In genomic region chr19:9724157-9724556, GRCh38 we compare ENCODE assay signal across 34 cellular contexts. TPM values are rescaled to one million over a fixed set of nuclear protein-coding genes. Genes with fewer than 3 reads are reported as not detected.
DNase-seq lines count a peak whose midpoint lies in the region; ATAC-seq, FAIRE-seq and TF ChIP-seq lines count a peak whose summit lies in the region.
"Had no signal": no experiment of that assay in that cellular context is flagged by ENCODE, and none has a peak within 500 bp of the region (broad histone marks: within the 10 kb centered on the region; RNA-seq: fewer than 3 reads in every experiment).

No MANE protein-coding gene starts in this region.

- H3K36me3 Mint-ChIP-seq in endodermal cell (ENCODE audit: low read depth): no peaks in the 10 kb centered on the region
- H3K36me3 Mint-ChIP-seq: CD14-positive monocyte; CD4-positive, CD25-positive, alpha-beta regulatory T cell had no signal

- H3K4me3 ChIP-seq in HEK293 (ENCODE audit: low read depth, low read length) (no peak overlapping the region), K562 (no peak overlapping the region), endodermal cell (ENCODE audit: low read length) (peak overlapping the region; percentile 29), spleen (no peak overlapping the region)
- H3K4me3 ChIP-seq: A549; BLaER1; BLaER1 treated with 17β-estradiol and CSF1 and Interleukin-3, amounts not matched to agents 10 nM and 100 nM had no signal

- H3K9me3 ChIP-seq in HEK293 (ENCODE audit: control insufficient read depth, insufficient read depth, low read depth, low read length): no peaks in the 10 kb centered on the region
- H3K9me3 ChIP-seq in K562 (replicated peaks; ENCODE audit: control insufficient read depth, insufficient read depth, low read depth, low read length): no peaks in the 10 kb centered on the region
- H3K9me3 ChIP-seq in endodermal cell (ENCODE audit: control insufficient read depth, low read length): peaks cover 10% of the 10 kb centered on the region
- H3K9me3 ChIP-seq in spleen: peaks cover 0 to 37% (median 25%) of the 10 kb centered on the region in 8 donors
- H3K9me3 ChIP-seq: A549, BE2C had no signal

- H3K4me3 Mint-ChIP-seq in endodermal cell: no peak overlapping the region
- H3K4me3 Mint-ChIP-seq: B cell; CD14-positive monocyte; CD4-positive, alpha-beta memory T cell; CD4-positive, alpha-beta T cell; CD4-positive, CD25-positive, alpha-beta regulatory T cell; CD8-positive, alpha-beta memory T cell; CD8-positive, alpha-beta T cell had no signal

- H3K27ac ChIP-seq in HEK293 (ENCODE audit: extremely low read depth, low read depth, low read length): no peak overlapping the region
- no peak overlapping the region for H3K27ac ChIP-seq in K562 (ENCODE audit: extremely low read depth, low read depth, low read length)
- no peak overlapping the region for H3K27ac ChIP-seq in endodermal cell (ENCODE audit: low read depth, low read length)
- no peak overlapping the region for H3K27ac ChIP-seq in spleen
- H3K27ac ChIP-seq: 22Rv1; A549; BLaER1; BLaER1 treated with 17β-estradiol and CSF1 and Interleukin-3, amounts not matched to agents 10 nM and 100 nM; C4-2B had no signal

- no peaks in the 10 kb centered on the region for H3K4me1 Mint-ChIP-seq in endodermal cell

- H3K27me3 ChIP-seq in K562 (ENCODE audit: control insufficient read depth in 2 of 2, insufficient read depth in 2 of 2, low read length in 2 of 2): no peaks in the 10 kb centered on the region
- no peaks in the 10 kb centered on the region for H3K27me3 ChIP-seq in endodermal cell (ENCODE audit: control insufficient read depth, insufficient read depth, low read length, poor library complexity, severe bottlenecking)
- H3K27me3 ChIP-seq in spleen (replicated peaks in 1 of 7): no peaks in the 10 kb centered on the region
- H3K27me3 ChIP-seq: BE2C; BLaER1; BLaER1 treated with 17β-estradiol and CSF1 and Interleukin-3, amounts not matched to agents 10 nM and 100 nM had no signal

- no peak overlapping the region for H2AFZ ChIP-seq in K562 (ENCODE audit: low read depth, low read length)

- intact Hi-C loops in K562 (cut with micrococcal nuclease): no loop called here
- intact Hi-C loops in spleen (cut with DNase I; ENCODE audit: low total_unique reads): no loop called here

- no peak for TF ChIP-seq EP300 in K562 (IDR thresholded peaks at IDR 0.05; ENCODE audit: low read length)

- H3K4me2 ChIP-seq in K562 (ENCODE audit: insufficient read depth, low read length): no peak overlapping the region
- H3K4me2 ChIP-seq: A549; BLaER1; BLaER1 treated with 17β-estradiol and CSF1 and Interleukin-3, amounts not matched to agents 10 nM and 100 nM had no signal

- no TSS peak for BruUV-seq in K562 (replicated peaks; lab: Mats Ljungman, UMichigan)

- H3K4me1 ChIP-seq in HEK293 (ENCODE audit: control insufficient read depth, insufficient read depth, low read length) (no peaks in the 10 kb centered on the region), K562 (replicated peaks in 1 of 2; ENCODE audit: control insufficient read depth in 2 of 2, insufficient read depth in 2 of 2, low read length in 2 of 2) (peaks cover 0 to 14% of the 10 kb centered on the region in 2 experiments; a peak in 3 of 5 replicates), endodermal cell (ENCODE audit: control insufficient read depth, insufficient read depth, low read length) (no peaks in the 10 kb centered on the region), spleen (peaks cover 0 to 20% (median 3%) of the 10 kb centered on the region in 6 donors)
- H3K4me1 ChIP-seq: A549, Caco-2 had no signal

- FAIRE-seq in K562 (lab: Jason Lieb, UNC): no peak
- FAIRE-seq: A204.1, A549 had no signal

- H3K27ac Mint-ChIP-seq in endodermal cell: no peak overlapping the region
- H3K27ac Mint-ChIP-seq: B cell; CD4-positive, alpha-beta memory T cell; CD4-positive, alpha-beta T cell; CD4-positive, CD25-positive, alpha-beta regulatory T cell; CD8-positive, alpha-beta memory T cell; CD8-positive, alpha-beta T cell had no signal

- no peaks in the 10 kb centered on the region for H4K20me1 ChIP-seq in K562 (replicated peaks; ENCODE audit: control insufficient read depth, insufficient read depth, low read length)
- H4K20me1 ChIP-seq: BLaER1; BLaER1 treated with 17β-estradiol and CSF1 and Interleukin-3, amounts not matched to agents 10 nM and 100 nM had no signal

- no peaks in the 10 kb centered on the region for H3K27me3 Mint-ChIP-seq in endodermal cell (ENCODE audit: insufficient read depth)
- H3K27me3 Mint-ChIP-seq: CD4-positive, alpha-beta T cell had no signal

- H3K9me3 Mint-ChIP-seq in endodermal cell: peaks cover 87% of the 10 kb centered on the region

- DNase-seq in K562 (ENCODE audit: extremely low read depth in 1 of 4, low spot score in 3 of 4) (no peak), endodermal cell (no peak), spleen (no peak), omental fat pad (ENCODE audit: low spot score) (no peak)
- DNase-seq in activated naive CD4-positive, alpha-beta T cell treated with anti-CD3 and anti-CD28 coated beads, Interleukin-2, amount 50 U/mL, for 16 hours: no peak
- DNase-seq: 8988T; ACHN; AML-193; BE2C; C1 segment of cervical spinal cord; Caco-2; Calu3; CD4-positive, alpha-beta memory T cell; CD4-positive, alpha-beta T cell; CD4-positive, CD25-positive, alpha-beta regulatory T cell; CD8-positive, alpha-beta memory T cell; CD8-positive, alpha-beta T cell; COR-L47; DMS 273 treated with DMSO at 0.1 percent for 48 hours; DMS153; DMS53; DMS79; DMS79 treated with DMSO at 0.1 percent for 48 hours; DND-41; EL had no signal

- no peaks in the 10 kb centered on the region for H3K36me3 ChIP-seq in HEK293 (ENCODE audit: control insufficient read depth in 2 of 2, insufficient read depth in 1 of 2, low read length in 2 of 2)
- H3K36me3 ChIP-seq in K562 (ENCODE audit: control insufficient read depth, insufficient read depth, low read length): no peaks in the 10 kb centered on the region
- no peaks in the 10 kb centered on the region for H3K36me3 ChIP-seq in endodermal cell (ENCODE audit: control insufficient read depth, insufficient read depth, low read length)
- no peaks in the 10 kb centered on the region for H3K36me3 ChIP-seq in spleen
- H3K36me3 ChIP-seq: BE2C; BLaER1; BLaER1 treated with 17β-estradiol and CSF1 and Interleukin-3, amounts not matched to agents 10 nM and 100 nM had no signal

- TF ChIP-seq POLR2A in K562 (conservative IDR thresholded peaks at IDR 0.05): no peak
- TF ChIP-seq POLR2A in spleen (IDR thresholded peaks at IDR 0.05): no peak

- no peak for TF ChIP-seq RAD21 in K562 (CRISPR knock-in tag; conservative IDR thresholded peaks at IDR 0.05 in 1 of 2, IDR thresholded peaks at IDR 0.05 in 1 of 2)

- WGBS in K562 (ENCODE audit: insufficient coverage, low coverage, missing lambda C conversion rate): 9% methylated on average over 4 of the region's 4 CpGs
- WGBS in endodermal cell (ENCODE audit: insufficient coverage in 1 of 2, insufficient read length in 1 of 2), 2 experiments: 100% methylated on average over 1 of the region's 4 CpGs; no CpG with 5 or more reads in 1 of the 2 experiments
- WGBS in spleen, 5 donors: 93 to 96% (median 95%) methylated on average over 4 of the region's 4 CpGs

- no peaks in the 10 kb centered on the region for H3K9me1 ChIP-seq in K562 (ENCODE audit: control insufficient read depth, insufficient read depth, low read length)

- no peak for TF ChIP-seq CTCF in HEK293 (tag by site-specific recombination; IDR thresholded peaks at IDR 0.05)
- no peak for TF ChIP-seq CTCF in K562 (IDR thresholded peaks at IDR 0.05 in 2 of 3, conservative IDR thresholded peaks at IDR 0.05 in 1 of 3; ENCODE audit: insufficient read depth in 2 of 3, low read depth in 1 of 3, low read length in 3 of 3)
- no peak for TF ChIP-seq CTCF in endodermal cell (conservative IDR thresholded peaks at IDR 0.05)
- TF ChIP-seq CTCF in spleen (IDR thresholded peaks at IDR 0.05 in 8 of 11, conservative IDR thresholded peaks at IDR 0.05 in 3 of 11): no peak
- no peak for TF ChIP-seq CTCF in omental fat pad (IDR thresholded peaks at IDR 0.05)

- in situ Hi-C loops in K562 (cut with MboI): no loop called here

- H3K9ac ChIP-seq in K562 (ENCODE audit: insufficient read depth in 1 of 2, low read depth in 2 of 2, low read length in 2 of 2) (no peak overlapping the region), endodermal cell (ENCODE audit: extremely low read depth, low read length, poor library complexity, severe bottlenecking) (no peak overlapping the region)
- H3K9ac ChIP-seq: BLaER1; BLaER1 treated with 17β-estradiol and CSF1 and Interleukin-3, amounts not matched to agents 10 nM and 100 nM had no signal

- ATAC-seq in K562: no peak
- ATAC-seq in omental fat pad (ENCODE audit: low FRiP score): no peak
- ATAC-seq: A549; CD8-positive, alpha-beta T cell had no signal

- CTCF ChIA-PET in HEK293 (lab: Yijun Ruan, JAX): interaction anchor here (0.6 kb wide), 1 partner anchor 170 kb away, joined by 3 read pairs; no protein-coding TSS in a partner anchor
- CTCF ChIA-PET in K562 (lab: Yijun Ruan, JAX; ENCODE audit: low intra/inter-chr PET ratio): no interaction called here

- H3K79me2 ChIP-seq in K562 (ENCODE audit: control insufficient read depth, insufficient read depth, low read length): no peaks in the 10 kb centered on the region

- POLR2A ChIA-PET in HEK293 (lab: Yijun Ruan, JAX): no interaction called here
- POLR2A ChIA-PET in K562 (lab: Yijun Ruan, JAX): interaction anchor here (1.6 kb wide), 1 partner anchor 15 kb away, joined by 4 read pairs; no protein-coding TSS in a partner anchor

RNA-seq across cellular contexts. Expression of gene ZNF846, which starts 44.4 kb away (rescaled TPM):
- total RNA-seq in K562 (2011; cell fraction: chromatin; rRNA removed; ENCODE audit: low replicate concordance): 16.6 and 37.0 TPM in 2 replicates
- 12.7 and 14.3 TPM in 2 replicates for total RNA-seq in K562 (2011; cell fraction: nucleolus; rRNA removed)
- total RNA-seq in K562 (2011; cell fraction: nucleoplasm; rRNA removed): 18.8 and 24.1 TPM in 2 replicates
- total RNA-seq in K562 (2014; rRNA removed) (4.5 and 5.2 TPM in 2 replicates), K562 (2014; rRNA removed; fragmentation: Illumina TruSeq; extraction: Trizol) (8.5 and 8.6 TPM in 2 replicates), K562 (2015; rRNA removed; fragmentation: Illumina TruSeq; extraction: Trizol) (6.8 and 8.7 TPM in 2 replicates), K562 (2021) (5.1 and 7.8 TPM in 2 replicates), endodermal cell (10 to 100 TPM; 12.3 to 23.6 TPM), spleen (10 to 100 TPM in 6 of 7 donors, 1 to 10 TPM in 1; 7.8 to 24.0 (median 17.0) TPM), omental fat pad (10 to 100 TPM in 2 of 4 donors, 1 to 10 TPM in 2; 6.5 to 21.4 (median 11.0) TPM)
- polyA plus RNA-seq in K562 (2011; rRNA removed) (6.0 and 8.5 TPM in 2 replicates), K562 (2014; fragmentation: Illumina TruSeq; extraction: Trizol) (6.2 and 6.8 TPM in 2 replicates), K562 (2014; fragmentation: Nextera tagmentation; extraction: Ambion mirVana) (1 to 10 TPM; 4.1 to 4.5 TPM), K562 (2014; rRNA removed) (8.6 and 11.1 TPM in 2 replicates), spleen (1 to 10 TPM; 4.8 to 5.9 (median 5.5) TPM)
- polyA plus RNA-seq in K562 (2011; cell fraction: cytosol; rRNA removed): 3.3 and 4.8 TPM in 2 replicates
- 8.7 and 13.1 TPM in 2 replicates for polyA plus RNA-seq in K562 (2011; cell fraction: nucleus; rRNA removed)
- 7.9 and 10.4 TPM in 2 replicates for polyA plus RNA-seq in K562 (2012)
- polyA minus RNA-seq in K562 (2011; rRNA and poly(A)+ RNA removed): 9.9 and 11.9 TPM in 2 replicates
- polyA minus RNA-seq in K562 (2011; cell fraction: cytosol; rRNA and poly(A)+ RNA removed): 2.0 and 4.5 TPM in 2 replicates
- polyA minus RNA-seq in K562 (2011; cell fraction: nucleus; rRNA and poly(A)+ RNA removed): 9.2 and 10.4 TPM in 2 replicates
- polyA plus RNA-seq in endodermal cell (2013, experiment 1 of 2): 11.4 TPM
- 13.0 TPM for polyA plus RNA-seq in endodermal cell (2013, experiment 2 of 2)

RNA-seq across cellular contexts. Expression of gene ZNF562, which starts 49.3 kb away (rescaled TPM):
- total RNA-seq in K562 (2011; cell fraction: chromatin; rRNA removed; ENCODE audit: low replicate concordance): 55.9 and 96.8 TPM in 2 replicates
- total RNA-seq in K562 (2011; cell fraction: nucleolus; rRNA removed): 46.9 and 49.9 TPM in 2 replicates
- total RNA-seq in K562 (2011; cell fraction: nucleoplasm; rRNA removed): 65.7 and 90.8 TPM in 2 replicates
- total RNA-seq in K562 (2014; rRNA removed): 20.8 and 24.0 TPM in 2 replicates
- 46.9 and 51.0 TPM in 2 replicates for total RNA-seq in K562 (2014; rRNA removed; fragmentation: Illumina TruSeq; extraction: Trizol)
- 36.1 and 39.7 TPM in 2 replicates for total RNA-seq in K562 (2015; rRNA removed; fragmentation: Illumina TruSeq; extraction: Trizol)
- total RNA-seq in K562 (2021): 31.5 and 34.3 TPM in 2 replicates
- polyA plus RNA-seq in K562 (2011; rRNA removed): 32.8 and 33.9 TPM in 2 replicates
- polyA plus RNA-seq in K562 (2011; cell fraction: cytosol; rRNA removed): 8.8 and 16.8 TPM in 2 replicates
- polyA plus RNA-seq in K562 (2011; cell fraction: nucleus; rRNA removed): 20.2 and 23.6 TPM in 2 replicates
- 8.5 and 11.4 TPM in 2 replicates for polyA plus RNA-seq in K562 (2012)
- 17.9 and 18.4 TPM in 2 replicates for polyA plus RNA-seq in K562 (2014; fragmentation: Illumina TruSeq; extraction: Trizol)
- 10 to 100 TPM; 11.8 to 15.1 TPM for polyA plus RNA-seq in K562 (2014; fragmentation: Nextera tagmentation; extraction: Ambion mirVana)
- 13.1 and 17.1 TPM in 2 replicates for polyA plus RNA-seq in K562 (2014; rRNA removed)
- 120 and 125 TPM in 2 replicates for polyA minus RNA-seq in K562 (2011; rRNA and poly(A)+ RNA removed)
- 30.3 and 53.3 TPM in 2 replicates for polyA minus RNA-seq in K562 (2011; cell fraction: cytosol; rRNA and poly(A)+ RNA removed)
- polyA minus RNA-seq in K562 (2011; cell fraction: nucleus; rRNA and poly(A)+ RNA removed): 36.4 and 38.7 TPM in 2 replicates
- total RNA-seq in endodermal cell: 10 to 100 TPM in 1 of 2 donors, 1 to 10 TPM in 1; 1.9 to 15.5 TPM
- 24.7 TPM for polyA plus RNA-seq in endodermal cell (2013, experiment 1 of 2)
- 23.8 TPM for polyA plus RNA-seq in endodermal cell (2013, experiment 2 of 2)
- total RNA-seq in spleen: 10 to 100 TPM; 29.7 to 44.8 (median 34.6) TPM
- 1 to 10 TPM; 2.5 to 6.0 (median 2.8) TPM for polyA plus RNA-seq in spleen
- total RNA-seq in omental fat pad: 10 to 100 TPM; 19.5 to 40.4 (median 23.4) TPM

Comparison
In these comparisons a context has a peak if more than half of its experiments do, and no peak if none do; other contexts are left out.
1. Of the 44 proteins assayed by ChIP-seq in both K562 and HEK293: peak only in K562: none; only in HEK293: SETDB1; in both: none; in neither: 43.